19 cellular contexts compared by ENCODE assay signal in the genomic region with DNA sequence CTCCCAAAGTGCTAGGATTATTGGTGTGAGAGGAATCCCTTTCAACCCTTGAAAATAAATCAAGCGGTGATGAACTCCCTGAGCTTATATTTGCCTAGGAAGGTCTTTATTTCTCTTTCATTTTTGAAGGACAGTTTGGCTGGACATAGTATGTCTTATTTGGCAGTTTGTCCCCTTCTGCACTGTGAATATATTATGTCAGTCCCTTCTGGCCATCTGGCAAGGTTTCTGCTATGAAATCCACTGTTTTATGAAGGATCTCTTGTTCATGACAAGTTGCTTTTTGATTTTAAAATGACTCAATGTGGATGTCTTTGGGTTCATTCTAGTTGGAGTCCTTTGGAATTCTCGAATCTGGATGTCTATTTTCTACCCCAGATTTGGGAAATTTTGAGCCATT. TPM values are rescaled to one million over a fixed set of nuclear protein-coding genes. Genes with fewer than 3 reads are reported as not detected.
DNase-seq lines count a peak whose midpoint lies in the region; ATAC-seq and TF ChIP-seq lines count a peak whose summit lies in the region.
"Had no signal": no experiment of that assay in that cellular context is flagged by ENCODE, and none has a peak within 500 bp of the region (broad histone marks: within the 10 kb centered on the region; RNA-seq: fewer than 3 reads in every experiment).

No MANE protein-coding gene starts in this region.

- in situ Hi-C loops in G401 (cut with HindIII; ENCODE audit: low sequenced_read_pairs) = no loop called here

- ATAC-seq in Right ventricle myocardium inferior = no peak
- ATAC-seq: A549 had no signal

- TF ChIP-seq CTCF in GM10266 (IDR thresholded peaks at IDR 0.05; ENCODE audit: control insufficient read depth, insufficient read depth, low read depth, missing control alignments) = no peak

- intact Hi-C loops in Right ventricle myocardium inferior (cut with DNase I) = no loop called here

- DNase-seq in DMS 273 (lab: John Stamatoyannopoulos, UW; ENCODE audit: unreplicated experiment) (peak; percentile 55), G401 (ENCODE audit: low spot score) (peak; percentile 63), cerebellar cortex (ENCODE audit: low spot score) (peak; percentile 52), left kidney (ENCODE audit: low read depth, low spot score) (peak; percentile 20), Right ventricle myocardium inferior (ENCODE audit: missing footprints) (no peak), GM10266 (ENCODE audit: extremely low spot score) (no peak), retina (no peak)
- DNase-seq: 8988T; ACHN; AML-193; BE2C; CD4-positive, alpha-beta T cell; CD8-positive, alpha-beta memory T cell; DMS153; DND-41; GDM1; GOT3; HCEC 1CT had no signal

RNA-seq across cellular contexts. Expression of a gene that starts 21.7 kb away (rescaled TPM):
- 26.4 and 27.9 TPM in 2 replicates for total RNA-seq in G401 (2014; rRNA removed; shearing (Covaris generic))
- total RNA-seq in Right ventricle myocardium inferior = 0.62 TPM

RNA-seq across cellular contexts. Expression of a gene that starts 39.7 kb away (rescaled TPM):
- 20.7 and 27.3 TPM in 2 replicates for total RNA-seq in G401 (2014; rRNA removed; shearing (Covaris generic))
- 146 TPM for total RNA-seq in Right ventricle myocardium inferior

Comparison
In these comparisons a context has a peak if more than half of its experiments do, and no peak if none do; other contexts are left out.
1. DNase-seq: peak in DMS 273 (single experiment), G401 (single experiment), cerebellar cortex (single experiment) and left kidney (single experiment); none in Right ventricle myocardium inferior (single experiment), GM10266 (single experiment) and retina (single experiment).
2. RNA of a gene that starts 21.7 kb away (total RNA-seq): 26.4 to 27.9 TPM in G401; 0.62 TPM in Right ventricle myocardium inferior (single experiment); every median in the first group is over 10 times any median in the second.